ENCODE assay signal across 22 cellular contexts in the genomic region with DNA sequence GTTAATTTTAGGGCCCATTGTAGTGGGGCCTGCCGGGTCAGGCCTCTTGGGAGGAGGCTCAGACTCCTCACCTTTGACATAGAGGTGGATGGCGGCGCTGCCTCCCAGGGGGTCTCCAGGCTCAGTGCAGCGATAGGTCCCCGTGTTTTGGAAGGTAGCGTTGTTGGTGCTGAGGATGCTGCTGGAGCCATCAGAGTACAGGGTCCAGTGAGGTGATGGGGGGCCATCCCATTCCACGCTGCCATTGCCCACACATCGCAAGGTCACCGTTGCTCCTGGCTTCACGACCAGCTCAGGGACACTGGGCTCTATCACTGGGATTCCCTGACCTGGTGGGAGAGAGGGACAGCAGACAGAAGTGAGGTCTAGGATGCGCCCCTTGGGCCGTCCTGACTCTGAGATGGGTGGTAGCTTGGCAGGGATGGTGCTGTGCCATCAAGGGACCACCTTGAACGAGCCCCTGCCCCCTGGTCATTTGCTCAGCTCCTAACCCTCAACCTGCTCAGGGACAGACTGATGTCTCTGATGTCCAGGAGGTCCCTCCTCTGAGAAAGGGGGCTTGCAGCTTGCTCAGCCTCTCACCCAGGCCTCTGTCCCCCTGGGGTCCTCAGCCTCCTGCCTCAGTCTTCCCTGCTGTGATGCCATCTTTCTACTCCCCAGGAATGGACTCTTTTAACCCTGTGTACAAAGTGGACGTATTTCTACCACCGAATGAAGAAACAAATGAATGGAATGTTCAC. TPM values are rescaled to one million over a fixed set of nuclear protein-coding genes. Genes with fewer than 3 reads are reported as not detected.
A peak's percentile ranks its signal among the peaks of the same experiment; 100 is the strongest.
DNase-seq lines count a peak whose midpoint lies in the region; ATAC-seq, FAIRE-seq and TF ChIP-seq lines count a peak whose summit lies in the region.
"Had no signal": no experiment of that assay in that cellular context is flagged by ENCODE, and none has a peak within 500 bp of the region (broad histone marks: within the 10 kb centered on the region; RNA-seq: fewer than 3 reads in every experiment).

No MANE protein-coding gene starts in this region.

- no peak for TF ChIP-seq CTCF in GM13977 (IDR thresholded peaks at IDR 0.05; ENCODE audit: extremely low read depth, insufficient read depth, missing control alignments)
- TF ChIP-seq CTCF in esophagus muscularis mucosa (IDR thresholded peaks at IDR 0.05), result no peak
- no peak for TF ChIP-seq CTCF in stomach (IDR thresholded peaks at IDR 0.05)

- 86% methylated on average over 14 of the region's 15 CpGs for WGBS in esophagus muscularis mucosa
- 72 to 93% (median 85%) methylated on average over 5 to 15 of the region's 15 CpGs for WGBS in stomach, 5 donors

- peaks cover 0 to 57% (median 8%) of the 10 kb centered on the region in 11 experiments; a peak in 11 of 22 replicates for H3K36me3 ChIP-seq in BLaER1 treated with 17β-estradiol and CSF1 and Interleukin-3, amounts not matched to agents 10 nM and 100 nM
- H3K36me3 ChIP-seq in esophagus muscularis mucosa (no peaks in the 10 kb centered on the region), stomach (no peaks in the 10 kb centered on the region)
- H3K36me3 ChIP-seq: SJSA1, tibial artery had no signal

- no peaks in the 10 kb centered on the region for H3K27me3 ChIP-seq in BLaER1 treated with 17β-estradiol and CSF1 and Interleukin-3, amounts not matched to agents 10 nM and 100 nM
- H3K27me3 ChIP-seq in esophagus muscularis mucosa (no peaks in the 10 kb centered on the region), stomach (no peaks in the 10 kb centered on the region)
- H3K27me3 ChIP-seq: heart left ventricle, SJSA1, tibial artery had no signal

- H3K9ac ChIP-seq in BLaER1 treated with 17β-estradiol and CSF1 and Interleukin-3, amounts not matched to agents 10 nM and 100 nM, result peak overlapping the region; percentile 56 to 86 (median 77); a peak in 21 of 22 replicates

- peak overlapping the region; percentile 80 to 99 (median 95) for H3K4me2 ChIP-seq in BLaER1 treated with 17β-estradiol and CSF1 and Interleukin-3, amounts not matched to agents 10 nM and 100 nM

- H3K9me3 ChIP-seq in BLaER1 treated with 17β-estradiol and CSF1 and Interleukin-3, amounts not matched to agents 10 nM and 100 nM (replicated peaks in 1 of 11), result peaks cover 0 to 2% (median 0%) of the 10 kb centered on the region in 11 experiments; a peak in 2 of 22 replicates
- H3K9me3 ChIP-seq in esophagus muscularis mucosa (no peaks in the 10 kb centered on the region), stomach (no peaks in the 10 kb centered on the region)
- H3K9me3 ChIP-seq: heart left ventricle, SJSA1, tibial artery had no signal

- no peak for FAIRE-seq in GM19239 (lab: Jason Lieb, UNC)
- FAIRE-seq: RCC 7860 had no signal

- H3K4me1 ChIP-seq in BLaER1 treated with 17β-estradiol and CSF1 and Interleukin-3, amounts not matched to agents 10 nM and 100 nM, result peaks cover 69 to 99% (median 79%) of the 10 kb centered on the region in 10 experiments
- H3K4me1 ChIP-seq in esophagus muscularis mucosa, result peaks cover 0 to 5% (median 2%) of the 10 kb centered on the region in 4 donors
- H3K4me1 ChIP-seq in stomach, result peaks cover 0 to 11% (median 0%) of the 10 kb centered on the region in 4 donors
- H3K4me1 ChIP-seq: SJSA1 had no signal

- TF ChIP-seq POLR2A in esophagus muscularis mucosa (IDR thresholded peaks at IDR 0.05; ENCODE audit: low read depth) (no peak), stomach (IDR thresholded peaks at IDR 0.05) (no peak)

- peak overlapping the region; percentile 73 to 96 (median 89); a peak in 21 of 22 replicates for H3K27ac ChIP-seq in BLaER1 treated with 17β-estradiol and CSF1 and Interleukin-3, amounts not matched to agents 10 nM and 100 nM
- H3K27ac ChIP-seq in esophagus muscularis mucosa (replicated peaks in 1 of 4) (no peak overlapping the region), stomach (no peak overlapping the region)
- H3K27ac ChIP-seq: epithelial cell of prostate, SJSA1, tibial artery had no signal

- ATAC-seq in HG02884 (IDR thresholded peaks at IDR 0.05; ENCODE audit: unreplicated experiment) (no peak), HG03045 (IDR thresholded peaks at IDR 0.05; ENCODE audit: unreplicated experiment) (no peak)

- peaks cover 0 to 57% (median 0%) of the 10 kb centered on the region in 11 experiments; a peak in 2 of 22 replicates for H4K20me1 ChIP-seq in BLaER1 treated with 17β-estradiol and CSF1 and Interleukin-3, amounts not matched to agents 10 nM and 100 nM

- DNase-seq in GM13977 (ENCODE audit: low spot score) (peak; percentile 16), esophagus muscularis mucosa (ENCODE audit: extremely low spot score) (peak; percentile 50), stomach (peak; percentile 16), GM19239 (ENCODE audit: insufficient read length, low spot score) (no peak), cortex of kidney (lab: John Stamatoyannopoulos, UW) (no peak)
- DNase-seq: activated naive CD4-positive, alpha-beta T cell treated with anti-CD3 and anti-CD28 coated beads, Interleukin-2, amount 10 ng/mL, durations not matched to agents 7 days and 5 days; central memory CD4-positive, alpha-beta T cell; NCI-H1048; NCI-H187 treated with DMSO at 0.1 percent for 48 hours; NCI-H526; stimulated activated CD4-positive, alpha-beta T cell treated with anti-CD3 and anti-CD28 coated beads, Interleukin-4, amount 100 ng/mL, for 1 hour; stimulated activated naive CD4-positive, alpha-beta T cell treated with Interleukin-2 at 50 U/mL for 16 hours; T-helper 1 cell had no signal

- H3K4me3 ChIP-seq in BLaER1 treated with 17β-estradiol and CSF1 and Interleukin-3, amounts not matched to agents 10 nM and 100 nM, result peak overlapping the region in 5 of 10 experiments; percentile 9 to 75 (median 28); a peak in 6 of 20 replicates
- H3K4me3 ChIP-seq in esophagus muscularis mucosa (no peak overlapping the region), stomach (no peak overlapping the region)
- H3K4me3 ChIP-seq: SJSA1, tibial artery had no signal

- intact Hi-C loops in esophagus muscularis mucosa (cut with DNase I) (no loop called here), stomach (cut with DNase I; ENCODE audit: low total_unique reads) (no loop called here)

- TF ChIP-seq EP300 in esophagus muscularis mucosa (IDR thresholded peaks at IDR 0.05) (no peak), stomach (IDR thresholded peaks at IDR 0.05) (no peak)

- in situ Hi-C loops in GM13977 (cut with MboI; ENCODE audit: low pct_unique_long_range_greater_than_20kb, low sequenced_read_pairs, unreplicated experiment), result no loop called here

RNA-seq across cellular contexts. Expression of gene CSF1R, which starts 5.5 kb away (rescaled TPM):
- total RNA-seq in esophagus muscularis mucosa (10 to 100 TPM; 24.9 to 51.7 (median 31.5) TPM), stomach (100 to 1,000 TPM in 1 of 5 donors, 10 to 100 TPM in 4; 17.8 to 235 (median 34.9) TPM)
- 10 to 100 TPM in 1 of 3 donors, 1 to 10 TPM in 2; 3.0 to 10.2 (median 8.5) TPM for polyA plus RNA-seq in stomach
- total RNA-seq: activated CD8-positive, alpha-beta memory T cell treated with anti-CD3 and anti-CD28 coated beads for 36 hours had no signal

Comparison
In these comparisons a context has a peak if more than half of its experiments do, and no peak if none do; other contexts are left out.
1. H3K27ac ChIP-seq: peak in BLaER1 treated with 17β-estradiol and CSF1 and Interleukin-3, amounts not matched to agents 10 nM and 100 nM (11 of 11); none in esophagus muscularis mucosa (0 of 4) and stomach (0 of 5).
2. DNase-seq: peak in GM13977 (single experiment), esophagus muscularis mucosa (single experiment) and stomach (single experiment); none in GM19239 (single experiment) and cortex of kidney (single experiment).